Comparison of ENCODE assay signal across 8 cellular contexts in genomic region chr9:91421022-91421765, GRCh38. TPM values are rescaled to one million over a fixed set of nuclear protein-coding genes. Genes with fewer than 3 reads are reported as not detected.
A peak's percentile ranks its signal among the peaks of the same experiment; 100 is the strongest.
DNase-seq lines count a peak whose midpoint lies in the region; ATAC-seq and TF ChIP-seq lines count a peak whose summit lies in the region.

No MANE protein-coding gene starts in this region.

- no peak overlapping the region for H3K27ac ChIP-seq in GM23338 (ENCODE audit: low read depth)
- peak overlapping the region; percentile 96 for H3K27ac ChIP-seq in right cardiac atrium (ENCODE audit: low read length)

- no peaks in the 10 kb centered on the region for H3K9me3 ChIP-seq in right cardiac atrium (ENCODE audit: control insufficient read depth, low read length)

- H3K79me2 ChIP-seq in GM23338 (replicated peaks; ENCODE audit: insufficient read depth): peaks cover 59% of the 10 kb centered on the region

- H3K9me2 ChIP-seq in GM23338 (ENCODE audit: insufficient read depth): no peaks in the 10 kb centered on the region

- H3K4me3 ChIP-seq in GM23338 (peak overlapping the region; percentile 91), right cardiac atrium (ENCODE audit: low read length) (peak overlapping the region; percentile 100)

- H2AFZ ChIP-seq in GM23338: no peak overlapping the region; the same call in 1 of the 2 replicates

- no peaks in the 10 kb centered on the region for H3K36me3 ChIP-seq in GM23338 (ENCODE audit: insufficient read depth)

- peaks cover 5% of the 10 kb centered on the region; the same call in 1 of the 3 replicates for H3K9me3 Mint-ChIP-seq in GM23338
- H3K9me3 Mint-ChIP-seq in activated naive CD8-positive, alpha-beta T cell treated with anti-CD3 and anti-CD28 coated beads, Interleukin-2, amount 10 ng/mL, durations not matched to agents 7 days and 5 days: no peaks in the 10 kb centered on the region

- peaks cover 28% of the 10 kb centered on the region for H3K4me1 Mint-ChIP-seq in GM23338
- peaks cover 47% of the 10 kb centered on the region for H3K4me1 Mint-ChIP-seq in activated naive CD8-positive, alpha-beta T cell treated with anti-CD3 and anti-CD28 coated beads, Interleukin-2, amount 10 ng/mL, durations not matched to agents 7 days and 5 days

- peaks cover 47% of the 10 kb centered on the region for H4K20me1 ChIP-seq in GM23338 (replicated peaks; ENCODE audit: insufficient read depth)

- intact Hi-C loops in right cardiac atrium (cut with DNase I): loop anchor here (5.0 to 10.0 kb wide), 6 partner anchors 56 to 386 kb away; partner anchors contain the start of gene AUH (in 2 of the 4)

- ATAC-seq in GM23338 (peak; percentile 60), right cardiac atrium (peak in 1 of 2 donors; percentile 11)
- no peak for ATAC-seq in activated naive CD8-positive, alpha-beta T cell treated with anti-CD3 and anti-CD28 coated beads, Interleukin-2, amount 10 ng/mL, durations not matched to agents 7 days and 5 days (ENCODE audit: low read depth)

- POLR2A ChIA-PET in activated naive CD8-positive, alpha-beta T cell treated with anti-CD3 and anti-CD28 coated beads, Interleukin-2, amount 10 ng/mL, durations not matched to agents 7 days and 5 days (lab: Charles Lee): interaction anchor here (1.1 to 1.7 kb wide), 2 partner anchors 256 to 269 kb away, joined by 3 to 4 read pairs; no protein-coding TSS in a partner anchor

- H3K4me2 ChIP-seq in GM23338: peak overlapping the region; percentile 87

- 0 out of 2 replicates have a peak, but pooled peaks cover 7% of the 10 kb centered on the region for H3F3A ChIP-seq in GM23338 (replicated peaks; ENCODE audit: low read depth)

- no peak overlapping the region for H3K27ac Mint-ChIP-seq in GM23338
- peak overlapping the region; percentile 17 for H3K27ac Mint-ChIP-seq in activated naive CD8-positive, alpha-beta T cell treated with anti-CD3 and anti-CD28 coated beads, Interleukin-2, amount 10 ng/mL, durations not matched to agents 7 days and 5 days

- H3K36me3 Mint-ChIP-seq in GM23338 (ENCODE audit: low read depth): no peaks in the 10 kb centered on the region; the same call in 2 of the 3 replicates
- peaks cover 14% of the 10 kb centered on the region for H3K36me3 Mint-ChIP-seq in activated naive CD8-positive, alpha-beta T cell treated with anti-CD3 and anti-CD28 coated beads, Interleukin-2, amount 10 ng/mL, durations not matched to agents 7 days and 5 days

- H3K27me3 Mint-ChIP-seq in GM23338 (ENCODE audit: insufficient read depth, low read depth, poor library complexity): peaks cover 43% of the 10 kb centered on the region
- H3K27me3 Mint-ChIP-seq in activated naive CD8-positive, alpha-beta T cell treated with anti-CD3 and anti-CD28 coated beads, Interleukin-2, amount 10 ng/mL, durations not matched to agents 7 days and 5 days: peaks cover 5% of the 10 kb centered on the region

- peak; percentile 32 to 67; a peak in 3 of 4 replicates for TF ChIP-seq CTCF in GM23338 (conservative IDR thresholded peaks at IDR 0.05; ENCODE audit: low read depth in 2 of 2)

- H3K4me3 Mint-ChIP-seq in GM23338: peak overlapping the region; percentile 89
- H3K4me3 Mint-ChIP-seq in activated naive CD8-positive, alpha-beta T cell treated with anti-CD3 and anti-CD28 coated beads, Interleukin-2, amount 10 ng/mL, durations not matched to agents 7 days and 5 days: peak overlapping the region; percentile 90

- H3K4me1 ChIP-seq in GM23338 (ENCODE audit: insufficient read depth) (peaks cover 19% of the 10 kb centered on the region), right cardiac atrium (ENCODE audit: control insufficient read depth, insufficient read depth, low read length) (peaks cover 9% of the 10 kb centered on the region)

- 2% methylated on average over 73 of the region's 73 CpGs for WGBS in right cardiac atrium

- DNase-seq in 8988T: peak; percentile 65
- DNase-seq in GM23338 (ENCODE audit: low spot score): peak; percentile 65
- peak; percentile 54 for DNase-seq in activated naive CD8-positive, alpha-beta T cell treated with anti-CD3 and anti-CD28 coated beads, Interleukin-2, amount 10 ng/mL, durations not matched to agents 7 days and 5 days
- peak; percentile 49 to 75 (median 72) for DNase-seq in right cardiac atrium
- peak; percentile 81 for DNase-seq in retina
- DNase-seq in NCI-H2081 (lab: John Stamatoyannopoulos, UW): no peak
- no peak for DNase-seq in middle frontal gyrus (ENCODE audit: extremely low spot score, low spot score)
- DNase-seq in inferior parietal cortex (ENCODE audit: extremely low spot score): no peak

- H3K27me3 ChIP-seq in GM23338 (ENCODE audit: insufficient read depth): peaks cover 60% of the 10 kb centered on the region
- H3K27me3 ChIP-seq in right cardiac atrium (ENCODE audit: control insufficient read depth, insufficient read depth): no peaks in the 10 kb centered on the region

TF ChIP-seq in GM23338, 12 proteins besides CTCF, POLR2A, EP300 and RAD21:
- TF ChIP-seq EZH2 (IDR thresholded peaks at IDR 0.05; ENCODE audit: low read depth, unreplicated experiment): peak; percentile 4
- no peak for TF ChIP-seq REST (IDR thresholded peaks at IDR 0.05; ENCODE audit: unreplicated experiment)

RNA-seq across cellular contexts. Expression of gene NFIL3, which starts 2.4 kb away (rescaled TPM):
- 7.5 and 14.4 TPM in 2 replicates for total RNA-seq in GM23338 (2014; rRNA removed; shearing (Covaris generic))
- polyA plus RNA-seq in GM23338 (2016; fragmentation: Nextera tagmentation; extraction: Ambion mirVana) (3.7 and 4.1 TPM in 2 replicates), right cardiac atrium (43.7 TPM)
- total RNA-seq in activated naive CD8-positive, alpha-beta T cell treated with anti-CD3 and anti-CD28 coated beads, Interleukin-2, amount 10 ng/mL, durations not matched to agents 7 days and 5 days: 10 to 100 TPM; 18.5 to 19.2 TPM
- total RNA-seq in right cardiac atrium: 10 to 100 TPM; 26.7 to 44.5 (median 32.2) TPM

RNA-seq across cellular contexts. Expression of gene AUH, which starts 59.5 kb away (rescaled TPM):
- 28.8 and 38.6 TPM in 2 replicates for total RNA-seq in GM23338 (2014; rRNA removed; shearing (Covaris generic))
- polyA plus RNA-seq in GM23338 (2016; fragmentation: Nextera tagmentation; extraction: Ambion mirVana) (34.2 and 44.5 TPM in 2 replicates), right cardiac atrium (28.9 TPM)
- 10 to 100 TPM; 15.8 to 17.2 TPM for total RNA-seq in activated naive CD8-positive, alpha-beta T cell treated with anti-CD3 and anti-CD28 coated beads, Interleukin-2, amount 10 ng/mL, durations not matched to agents 7 days and 5 days
- total RNA-seq in right cardiac atrium: 10 to 100 TPM; 19.1 to 29.0 (median 24.8) TPM

Comparison
In these comparisons a context has a peak if more than half of its experiments do, and no peak if none do; other contexts are left out.
1. DNase-seq: peak in 8988T (single experiment), GM23338 (single experiment), activated naive CD8-positive, alpha-beta T cell treated with anti-CD3 and anti-CD28 coated beads, Interleukin-2, amount 10 ng/mL, durations not matched to agents 7 days and 5 days (single experiment), right cardiac atrium (3 of 3) and retina (single experiment); none in NCI-H2081 (0 of 2), middle frontal gyrus (single experiment) and inferior parietal cortex (single experiment).